Comparison of ENCODE assay signal across 24 cellular contexts in the genomic region with DNA sequence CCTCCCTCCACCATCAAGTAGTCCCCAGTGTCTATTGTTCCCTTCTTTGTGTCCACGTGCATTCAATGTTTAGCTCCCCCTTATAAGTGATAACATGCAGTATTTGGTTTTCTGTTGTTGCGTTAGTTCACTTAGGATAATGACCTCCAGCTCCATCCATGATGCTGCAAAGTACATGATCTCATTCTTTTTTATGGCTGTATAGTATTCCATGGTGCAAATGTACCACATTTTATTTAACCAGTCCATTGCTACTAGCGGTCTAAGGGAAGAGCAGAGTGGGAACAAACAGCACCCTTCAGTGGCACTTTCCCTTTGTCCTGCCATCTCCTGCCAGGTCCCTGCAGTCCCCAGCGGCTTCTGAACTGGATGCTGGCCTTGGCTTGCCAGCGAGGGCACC.
"Had no signal": no experiment of that assay in that cellular context is flagged by ENCODE, and none has a peak within 500 bp of the region (broad histone marks: within the 10 kb centered on the region; RNA-seq: fewer than 3 reads in every experiment).

No MANE protein-coding gene starts in this region.

- H3K4me3 ChIP-seq: neural progenitor cell, ovary, psoas muscle, right lobe of liver, sigmoid colon, stomach, thoracic aorta, tibial artery, transverse colon, upper lobe of right lung, uterus had no signal

- H3K27ac ChIP-seq: neural progenitor cell, ovary, parathyroid adenoma, psoas muscle, right lobe of liver, sigmoid colon, stomach, thoracic aorta, tibial artery, upper lobe of right lung, uterus had no signal

- ATAC-seq: natural killer cell; psoas muscle; right cardiac atrium; right lobe of liver; stimulated activated effector memory CD8-positive, alpha-beta T cell treated with anti-CD3 and anti-CD28 coated beads, Interleukin-12 subunit alpha, Interleukin-12 subunit beta, amount 100 ng/mL, for 72 hours; upper lobe of right lung had no signal

- H3K9me3 ChIP-seq: ovary, psoas muscle, right lobe of liver, sigmoid colon, stomach, thoracic aorta, tibial artery, transverse colon, upper lobe of right lung, uterus had no signal

- DNase-seq: natural killer cell; occipital lobe; ovary; posterior cingulate gyrus; psoas muscle; right cardiac atrium; right lobe of liver; sigmoid colon; small intestine; stimulated activated CD4-positive, alpha-beta T cell treated with anti-CD3 and anti-CD28 coated beads, Interleukin-15, amount 100 ng/mL, for 24 hours; stimulated activated CD4-positive, alpha-beta T cell treated with anti-CD3 and anti-CD28 coated beads, Interleukin-2, amount 100 ng/mL, for 24 hours; stimulated activated CD4-positive, alpha-beta T cell treated with anti-CD3 and anti-CD28 coated beads, Interleukin-2, amount 100 ng/mL, for 48 hours; stimulated activated CD4-positive, alpha-beta T cell treated with anti-CD3 and anti-CD28 coated beads, Interleukin-4, amount 100 ng/mL, for 24 hours; stimulated activated naive B cell treated with anti-CD40 and anti-IgM and Interleukin-4, amounts not matched to agents 10 μg/mL and 1 μg/mL and 100 μg/mL, for 72 hours; stimulated activated naive CD4-positive, alpha-beta T cell treated with Interleukin-2 at 50 U/mL for 16 hours; stomach; tibial artery; transverse colon; upper lobe of right lung; uterus had no signal

- H3K79me2 ChIP-seq: parathyroid adenoma had no signal

- FAIRE-seq: small intestine had no signal

- H3K4me1 ChIP-seq: parathyroid adenoma, psoas muscle, sigmoid colon, stomach, tibial artery, upper lobe of right lung, uterus had no signal

- H3K36me3 ChIP-seq: neural progenitor cell, ovary, right lobe of liver, thoracic aorta, transverse colon, upper lobe of right lung, uterus had no signal

- H3K27me3 ChIP-seq: neural progenitor cell, ovary, right lobe of liver, sigmoid colon, stomach, tibial artery, transverse colon, upper lobe of right lung, uterus had no signal

- H3K9ac ChIP-seq: neural progenitor cell, parathyroid adenoma had no signal

- H3K4me2 ChIP-seq: neural progenitor cell had no signal

- H2AFZ ChIP-seq: neural progenitor cell, parathyroid adenoma had no signal
